In the genomic region with DNA sequence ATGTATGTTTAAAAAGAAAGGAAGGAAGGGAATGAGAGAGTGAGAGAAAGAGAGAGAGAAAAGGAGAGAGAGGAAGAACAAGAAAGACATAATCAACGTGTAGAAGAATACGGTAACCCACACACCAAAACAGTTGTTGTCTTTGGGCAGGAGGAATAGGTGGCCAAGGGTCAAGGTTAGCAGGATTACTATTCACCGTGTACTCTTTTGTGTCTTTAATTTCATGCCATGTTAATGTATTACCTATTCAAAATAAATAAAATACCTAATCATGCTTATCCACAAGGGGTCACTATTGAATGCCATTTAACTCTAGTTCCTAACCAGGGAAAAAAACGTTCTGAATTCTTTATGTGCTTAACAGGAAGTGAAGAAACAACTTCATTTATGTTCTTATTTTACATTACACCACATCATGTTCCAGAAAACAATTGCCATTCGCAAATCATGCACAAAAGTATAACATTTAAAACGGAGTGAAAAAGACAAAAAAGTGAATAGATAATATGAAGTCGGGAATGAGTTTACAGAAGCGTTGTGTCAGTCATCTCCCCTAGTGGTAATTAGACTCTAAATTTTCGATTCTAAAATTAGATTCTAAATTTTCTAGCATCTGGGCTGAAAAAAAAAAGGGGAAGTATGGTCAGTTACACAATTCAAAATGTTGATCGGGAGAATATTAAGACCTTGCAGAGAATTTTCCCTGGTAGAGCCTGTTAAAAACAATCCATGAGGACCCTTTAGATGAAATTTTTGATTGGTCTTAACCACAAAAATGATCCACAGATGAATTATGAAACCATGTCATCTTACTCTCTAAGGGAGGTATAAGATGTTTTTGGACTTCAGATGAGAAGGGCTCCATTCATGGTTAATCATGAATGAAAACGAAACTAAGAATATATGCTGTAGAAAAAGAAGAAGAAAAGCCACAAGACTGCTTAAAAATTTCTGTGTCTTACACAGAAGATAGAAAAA, we compare ENCODE assay signal across 8 cellular contexts. TPM values are rescaled to one million over a fixed set of nuclear protein-coding genes. Genes with fewer than 3 reads are reported as not detected.
DNase-seq lines count a peak whose midpoint lies in the region; ATAC-seq and TF ChIP-seq lines count a peak whose summit lies in the region.

No MANE protein-coding gene starts in this region.

- peak; percentile 49 to 71 for TF ChIP-seq CTCF in right atrium auricular region (IDR thresholded peaks at IDR 0.05)

- peak overlapping the region in 1 of 2 donors; percentile 14 for H3K27ac ChIP-seq in right atrium auricular region

- no peaks in the 10 kb centered on the region for H3K4me1 ChIP-seq in right atrium auricular region

- H3K36me3 ChIP-seq in right atrium auricular region: no peaks in the 10 kb centered on the region

- ATAC-seq in GM21576 (IDR thresholded peaks at IDR 0.05; ENCODE audit: unreplicated experiment): peak; percentile 60

- no peaks in the 10 kb centered on the region for H3K9me3 ChIP-seq in right atrium auricular region

- H3K4me3 ChIP-seq in right atrium auricular region (peak overlapping the region; percentile 36 to 44), skeletal muscle cell (ENCODE audit: low read depth, low read length) (peak overlapping the region; percentile 48)

- peak; percentile 23 for DNase-seq in GDM1 (lab: John Stamatoyannopoulos, UW)
- peak; percentile 77 for DNase-seq in HT1080 (ENCODE audit: low read depth)
- DNase-seq in NCI-H748 treated with DMSO at 0.1 percent for 48 hours (lab: John Stamatoyannopoulos, UW): peak; percentile 78
- peak; percentile 65 for DNase-seq in amniotic stem cell (lab: John Stamatoyannopoulos, UW)
- DNase-seq in right atrium auricular region (ENCODE audit: low spot score): no peak
- DNase-seq in skeletal muscle cell (ENCODE audit: low read depth): peak; percentile 39
- DNase-seq in T1000 (lab: John Stamatoyannopoulos, UW): no peak

- H3K27me3 ChIP-seq in right atrium auricular region: no peaks in the 10 kb centered on the region

RNA-seq across cellular contexts. Expression of a gene that starts 0.7 kb away (rescaled TPM):
- total RNA-seq in HT1080 (2014; rRNA removed; shearing (Covaris generic)): not detected in 2 replicates
- polyA plus RNA-seq in HT1080 (2015; cell fraction: cytosol; rRNA removed): not detected in 2 replicates
- not detected in 2 replicates for polyA plus RNA-seq in HT1080 (2015; cell fraction: nucleus; rRNA removed)
- total RNA-seq in right atrium auricular region: under 1 TPM; 0.35 to 0.37 TPM

RNA-seq across cellular contexts. Expression of a gene that starts 11.9 kb away (rescaled TPM):
- 97.8 and 101 TPM in 2 replicates for total RNA-seq in HT1080 (2014; rRNA removed; shearing (Covaris generic))
- polyA plus RNA-seq in HT1080 (2015; cell fraction: cytosol; rRNA removed): 90.6 and 97.2 TPM in 2 replicates
- 106 and 112 TPM in 2 replicates for polyA plus RNA-seq in HT1080 (2015; cell fraction: nucleus; rRNA removed)
- 100 to 1,000 TPM; 104 to 170 TPM for total RNA-seq in right atrium auricular region

Comparison
In these comparisons a context has a peak if more than half of its experiments do, and no peak if none do; other contexts are left out.
1. DNase-seq: peak in GDM1 (single experiment), HT1080 (single experiment), NCI-H748 treated with DMSO at 0.1 percent for 48 hours (single experiment), amniotic stem cell (single experiment) and skeletal muscle cell (single experiment); none in right atrium auricular region (single experiment) and T1000 (single experiment).